ENCODE assay signal across 8 cellular contexts in genomic region chr4:82561745-82562552, GRCh38. TPM values are rescaled to one million over a fixed set of nuclear protein-coding genes. Genes with fewer than 3 reads are reported as not detected.
DNase-seq lines count a peak whose midpoint lies in the region; ATAC-seq and TF ChIP-seq lines count a peak whose summit lies in the region.

Gene TMEM150C, minus strand, starts transcription at chr4:82561988. Its CDS starts 57,331 bp downstream, at chr4:82504657.

- H3K36me3 ChIP-seq in SK-N-SH (replicated peaks in 1 of 2; ENCODE audit: control insufficient read depth in 1 of 2, insufficient read depth in 2 of 2, low read length in 1 of 2) (no peaks in the 10 kb centered on the region), mucosa of stomach (ENCODE audit: control insufficient read depth, insufficient read depth, low read length) (no peaks in the 10 kb centered on the region), aorta (ENCODE audit: control insufficient read depth in 1 of 2, insufficient read depth in 2 of 2, low read length in 1 of 2) (no peaks in the 10 kb centered on the region)

- H3K79me2 ChIP-seq in SK-N-SH (ENCODE audit: insufficient read depth) = no peaks in the 10 kb centered on the region

- no peaks in the 10 kb centered on the region for H4K20me1 ChIP-seq in SK-N-SH (ENCODE audit: insufficient read depth)

- H3K9me2 ChIP-seq in SK-N-SH = no peaks in the 10 kb centered on the region

- TF ChIP-seq RAD21 in SK-N-SH (IDR thresholded peaks at IDR 0.05; ENCODE audit: low read length) = no peak

- no peaks in the 10 kb centered on the region for H3K27me3 ChIP-seq in SK-N-SH (ENCODE audit: insufficient read depth)
- H3K27me3 ChIP-seq in mucosa of stomach (ENCODE audit: control insufficient read depth, insufficient read depth, low read length) = peaks cover 12% of the 10 kb centered on the region
- H3K27me3 ChIP-seq in aorta (ENCODE audit: control insufficient read depth in 1 of 2, insufficient read depth in 2 of 2, low read length in 1 of 2) = no peaks in the 10 kb centered on the region

- H3K9ac ChIP-seq in SK-N-SH = no peak within 1 kb of the TSS
- peak within 1 kb of the TSS; percentile 33 for H3K9ac ChIP-seq in mucosa of stomach (ENCODE audit: low read length)

- H3K4me2 ChIP-seq in SK-N-SH = peak within 1 kb of the TSS; percentile 88

- TF ChIP-seq CTCF in AG04449 (IDR thresholded peaks at IDR 0.05; ENCODE audit: insufficient read depth, low read length, missing control alignments) (peak; percentile 4), SK-N-SH (IDR thresholded peaks at IDR 0.05) (peak; percentile 23), epithelial cell of esophagus (IDR thresholded peaks at IDR 0.05; ENCODE audit: insufficient read depth, low read depth, low read length, missing control alignments) (no peak)

- ATAC-seq in aorta (ENCODE audit: low FRiP score) = peak; percentile 58
- no peak for ATAC-seq in GM21619 (IDR thresholded peaks at IDR 0.05; ENCODE audit: unreplicated experiment)

- H3K4me1 ChIP-seq in SK-N-SH (ENCODE audit: control insufficient read depth in 1 of 2, insufficient read depth in 2 of 2, low read depth in 1 of 2, low read length in 1 of 2) (peaks cover 0 to 4% of the 10 kb centered on the region in 2 experiments; a peak in 1 of 4 replicates), mucosa of stomach (ENCODE audit: control insufficient read depth, insufficient read depth, low read length) (no peaks in the 10 kb centered on the region), aorta (ENCODE audit: control insufficient read depth in 1 of 2, insufficient read depth in 2 of 2, low read length in 2 of 2) (no peaks in the 10 kb centered on the region)

- peak within 1 kb of the TSS; percentile 77 for H2AFZ ChIP-seq in SK-N-SH (ENCODE audit: low read depth)

- 16% methylated on average over 20 of the region's 67 CpGs for WGBS in SK-N-SH (ENCODE audit: low lambda C conversion rate)
- 4 to 5% methylated on average over 38 to 67 of the region's 67 CpGs for WGBS in aorta, 2 donors

- CTCF ChIA-PET in AG04449 (lab: Yijun Ruan, JAX) (interaction anchor here (0.6 kb wide), 1 partner anchor 144 kb away, joined by 3 read pairs; no protein-coding TSS in a partner anchor), SK-N-SH (lab: Yijun Ruan, JAX) (interaction anchor here (0.9 kb wide), 1 partner anchor 56 kb away, joined by 3 read pairs; no protein-coding TSS in a partner anchor)

- H3K27ac ChIP-seq in SK-N-SH (ENCODE audit: low read depth in 2 of 2, low read length in 1 of 2) (no peak within 1 kb of the TSS), aorta (ENCODE audit: low read depth in 1 of 2, low read length in 2 of 2) (no peak within 1 kb of the TSS)

- H3K4me3 ChIP-seq in AG04449 (ENCODE audit: low read depth, low read length) (peak within 1 kb of the TSS; percentile 53), SK-N-SH (ENCODE audit: low read depth in 2 of 2, low read length in 1 of 2) (peak within 1 kb of the TSS; percentile 62 to 66), epithelial cell of esophagus (ENCODE audit: low read length) (peak within 1 kb of the TSS; percentile 41), mucosa of stomach (ENCODE audit: low read length) (no peak within 1 kb of the TSS), aorta (ENCODE audit: low read length in 2 of 2) (peak within 1 kb of the TSS; percentile 63 to 92)

- H3K9me3 ChIP-seq in SK-N-SH (no peaks in the 10 kb centered on the region), mucosa of stomach (ENCODE audit: control insufficient read depth, low read length) (no peaks in the 10 kb centered on the region), aorta (ENCODE audit: control insufficient read depth, low read length) (no peaks in the 10 kb centered on the region)

- DNase-seq in AG04449 (ENCODE audit: low read depth, low spot score) (no peak), GM03348 (ENCODE audit: low spot score) (peak; percentile 57), SK-N-SH (peak; percentile 82), epithelial cell of esophagus (ENCODE audit: low read depth) (peak; percentile 27), aorta (peak; percentile 46 to 78), NCI-H187 treated with DMSO at 0.1 percent for 48 hours (lab: John Stamatoyannopoulos, UW) (no peak)

- intact Hi-C loops in aorta (cut with DNase I) = no loop called here

- POLR2A ChIA-PET in AG04449 (lab: Yijun Ruan, JAX) = no interaction called here
- POLR2A ChIA-PET in SK-N-SH (lab: Yijun Ruan, JAX) = no interaction called here

- no peaks in the 10 kb centered on the region for H3F3A ChIP-seq in SK-N-SH (replicated peaks; ENCODE audit: insufficient read depth)

- no peak for TF ChIP-seq EP300 in SK-N-SH (IDR thresholded peaks at IDR 0.05; ENCODE audit: borderline replicate concordance in 1 of 2, low read depth in 1 of 2, low read length in 1 of 2)

TF ChIP-seq in SK-N-SH, 30 proteins besides CTCF, POLR2A, EP300 and RAD21:
- TF ChIP-seq MEF2A (IDR thresholded peaks at IDR 0.05; ENCODE audit: borderline replicate concordance, low read depth) (no peak), REST (IDR thresholded peaks at IDR 0.05; ENCODE audit: low read depth, low read length) (no peak), TCF12 (IDR thresholded peaks at IDR 0.05) (no peak)

RNA-seq across cellular contexts. Expression of gene TMEM150C, which starts in this region (rescaled TPM):
- polyA plus RNA-seq in SK-N-SH (2012; rRNA removed) (1.0 and 1.3 TPM in 2 replicates), aorta (under 1 TPM in 1 of 2 donors, not detected in 1; 0.05 TPM)
- polyA plus RNA-seq in SK-N-SH (2012; cell fraction: cytosol; rRNA removed) = 1.0 and 1.1 TPM in 2 replicates
- 0.56 and 1.2 TPM in 2 replicates for polyA plus RNA-seq in SK-N-SH (2012; cell fraction: nucleus; rRNA removed)
- total RNA-seq in aorta = 1 to 10 TPM; 3.5 to 6.5 TPM

Comparison
In these comparisons a context has a peak if more than half of its experiments do, and no peak if none do; other contexts are left out.
1. DNase-seq: peak in GM03348 (single experiment), SK-N-SH (single experiment), epithelial cell of esophagus (single experiment) and aorta (2 of 2); none in AG04449 (single experiment) and NCI-H187 treated with DMSO at 0.1 percent for 48 hours (single experiment).